In genomic region chr1:10690484-10690883, GRCh38 we compare ENCODE assay signal across 1 cellular context.
A peak's percentile ranks its signal among the peaks of the same experiment; 100 is the strongest.
TF ChIP-seq lines count a peak whose summit lies in the region.

No MANE protein-coding gene starts in this region.

TF ChIP-seq in K562, 482 proteins besides CTCF, POLR2A, EP300 and RAD21 (continued from another document and continues in another):
- TF ChIP-seq, protein P1, sequence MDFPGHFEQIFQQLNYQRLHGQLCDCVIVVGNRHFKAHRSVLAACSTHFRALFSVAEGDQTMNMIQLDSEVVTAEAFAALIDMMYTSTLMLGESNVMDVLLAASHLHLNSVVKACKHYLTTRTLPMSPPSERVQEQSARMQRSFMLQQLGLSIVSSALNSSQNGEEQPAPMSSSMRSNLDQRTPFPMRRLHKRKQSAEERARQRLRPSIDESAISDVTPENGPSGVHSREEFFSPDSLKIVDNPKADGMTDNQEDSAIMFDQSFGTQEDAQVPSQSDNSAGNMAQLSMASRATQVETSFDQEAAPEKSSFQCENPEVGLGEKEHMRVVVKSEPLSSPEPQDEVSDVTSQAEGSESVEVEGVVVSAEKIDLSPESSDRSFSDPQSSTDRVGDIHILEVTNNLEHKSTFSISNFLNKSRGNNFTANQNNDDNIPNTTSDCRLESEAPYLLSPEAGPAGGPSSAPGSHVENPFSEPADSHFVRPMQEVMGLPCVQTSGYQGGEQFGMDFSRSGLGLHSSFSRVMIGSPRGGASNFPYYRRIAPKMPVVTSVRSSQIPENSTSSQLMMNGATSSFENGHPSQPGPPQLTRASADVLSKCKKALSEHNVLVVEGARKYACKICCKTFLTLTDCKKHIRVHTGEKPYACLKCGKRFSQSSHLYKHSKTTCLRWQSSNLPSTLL (IDR thresholded peaks at IDR 0.05): no peak
- no peak for TF ChIP-seq ZNF121 (CRISPR knock-in tag; conservative IDR thresholded peaks at IDR 0.05)
- peak; percentile 28 for TF ChIP-seq ZFP36 (IDR thresholded peaks at IDR 0.05; ENCODE audit: low read depth, low read length, partially characterized antibody)
- TF ChIP-seq ZNF764 (CRISPR knock-in tag; IDR thresholded peaks at IDR 0.05; ENCODE audit: low read depth): no peak
- no peak for TF ChIP-seq ZNF224 (CRISPR knock-in tag; IDR thresholded peaks at IDR 0.05)
- TF ChIP-seq, protein P2, sequence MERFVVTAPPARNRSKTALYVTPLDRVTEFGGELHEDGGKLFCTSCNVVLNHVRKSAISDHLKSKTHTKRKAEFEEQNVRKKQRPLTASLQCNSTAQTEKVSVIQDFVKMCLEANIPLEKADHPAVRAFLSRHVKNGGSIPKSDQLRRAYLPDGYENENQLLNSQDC (CRISPR knock-in tag; IDR thresholded peaks at IDR 0.05): no peak
- no peak for TF ChIP-seq ZNF592 (IDR thresholded peaks at IDR 0.05)
- TF ChIP-seq, protein P3, sequence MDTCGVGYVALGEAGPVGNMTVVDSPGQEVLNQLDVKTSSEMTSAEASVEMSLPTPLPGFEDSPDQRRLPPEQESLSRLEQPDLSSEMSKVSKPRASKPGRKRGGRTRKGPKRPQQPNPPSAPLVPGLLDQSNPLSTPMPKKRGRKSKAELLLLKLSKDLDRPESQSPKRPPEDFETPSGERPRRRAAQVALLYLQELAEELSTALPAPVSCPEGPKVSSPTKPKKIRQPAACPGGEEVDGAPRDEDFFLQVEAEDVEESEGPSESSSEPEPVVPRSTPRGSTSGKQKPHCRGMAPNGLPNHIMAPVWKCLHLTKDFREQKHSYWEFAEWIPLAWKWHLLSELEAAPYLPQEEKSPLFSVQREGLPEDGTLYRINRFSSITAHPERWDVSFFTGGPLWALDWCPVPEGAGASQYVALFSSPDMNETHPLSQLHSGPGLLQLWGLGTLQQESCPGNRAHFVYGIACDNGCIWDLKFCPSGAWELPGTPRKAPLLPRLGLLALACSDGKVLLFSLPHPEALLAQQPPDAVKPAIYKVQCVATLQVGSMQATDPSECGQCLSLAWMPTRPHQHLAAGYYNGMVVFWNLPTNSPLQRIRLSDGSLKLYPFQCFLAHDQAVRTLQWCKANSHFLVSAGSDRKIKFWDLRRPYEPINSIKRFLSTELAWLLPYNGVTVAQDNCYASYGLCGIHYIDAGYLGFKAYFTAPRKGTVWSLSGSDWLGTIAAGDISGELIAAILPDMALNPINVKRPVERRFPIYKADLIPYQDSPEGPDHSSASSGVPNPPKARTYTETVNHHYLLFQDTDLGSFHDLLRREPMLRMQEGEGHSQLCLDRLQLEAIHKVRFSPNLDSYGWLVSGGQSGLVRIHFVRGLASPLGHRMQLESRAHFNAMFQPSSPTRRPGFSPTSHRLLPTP (IDR thresholded peaks at IDR 0.05; ENCODE audit: borderline replicate concordance, extremely low read depth, insufficient read length): no peak
- TF ChIP-seq ZBTB2 (IDR thresholded peaks at IDR 0.05): no peak
- TF ChIP-seq CSDE1 (IDR thresholded peaks at IDR 0.05): no peak
- no peak for TF ChIP-seq ZC3H11A (IDR thresholded peaks at IDR 0.05; ENCODE audit: low read depth, low read length)
- no peak for TF ChIP-seq DACH1 (IDR thresholded peaks at IDR 0.05; ENCODE audit: partially characterized antibody)
- TF ChIP-seq CAMTA2 (CRISPR knock-in tag; conservative IDR thresholded peaks at IDR 0.05): no peak
- TF ChIP-seq STAG1 (CRISPR knock-in tag; IDR thresholded peaks at IDR 0.05; ENCODE audit: borderline replicate concordance): no peak
- TF ChIP-seq ATF6 (CRISPR knock-in tag; IDR thresholded peaks at IDR 0.05): no peak
- TF ChIP-seq NR2C2 (CRISPR knock-in tag; IDR thresholded peaks at IDR 0.05): peak; percentile 90
- TF ChIP-seq NR2C2 (tag; IDR thresholded peaks at IDR 0.05): peak; percentile 89
- no peak for TF ChIP-seq PPARD (CRISPR knock-in tag; IDR thresholded peaks at IDR 0.05)
- TF ChIP-seq CHCHD3 (CRISPR knock-in tag; IDR thresholded peaks at IDR 0.05): no peak
- no peak for TF ChIP-seq ZNF134 (CRISPR knock-in tag; conservative IDR thresholded peaks at IDR 0.05)
- no peak for TF ChIP-seq ZNF79 (CRISPR knock-in tag; IDR thresholded peaks at IDR 0.05; ENCODE audit: low read depth)
- TF ChIP-seq U2AF1 (optimal IDR thresholded peaks at IDR 0.05; ENCODE audit: low read depth, low read length): no peak
- TF ChIP-seq ILK (tag; IDR thresholded peaks at IDR 0.05; ENCODE audit: borderline replicate concordance, low read depth): no peak
- no peak for TF ChIP-seq FOXK2 (conservative IDR thresholded peaks at IDR 0.05 in 1 of 2, IDR thresholded peaks at IDR 0.05 in 1 of 2; ENCODE audit: low read depth in 2 of 2)
- TF ChIP-seq RUNX1 (IDR thresholded peaks at IDR 0.05; ENCODE audit: low read depth): no peak
- TF ChIP-seq ATF7 (IDR thresholded peaks at IDR 0.05): no peak
- TF ChIP-seq PCBP2 (IDR thresholded peaks at IDR 0.05; ENCODE audit: low read depth, low read length, poor library complexity, severe bottlenecking): no peak
- TF ChIP-seq, protein P4, sequence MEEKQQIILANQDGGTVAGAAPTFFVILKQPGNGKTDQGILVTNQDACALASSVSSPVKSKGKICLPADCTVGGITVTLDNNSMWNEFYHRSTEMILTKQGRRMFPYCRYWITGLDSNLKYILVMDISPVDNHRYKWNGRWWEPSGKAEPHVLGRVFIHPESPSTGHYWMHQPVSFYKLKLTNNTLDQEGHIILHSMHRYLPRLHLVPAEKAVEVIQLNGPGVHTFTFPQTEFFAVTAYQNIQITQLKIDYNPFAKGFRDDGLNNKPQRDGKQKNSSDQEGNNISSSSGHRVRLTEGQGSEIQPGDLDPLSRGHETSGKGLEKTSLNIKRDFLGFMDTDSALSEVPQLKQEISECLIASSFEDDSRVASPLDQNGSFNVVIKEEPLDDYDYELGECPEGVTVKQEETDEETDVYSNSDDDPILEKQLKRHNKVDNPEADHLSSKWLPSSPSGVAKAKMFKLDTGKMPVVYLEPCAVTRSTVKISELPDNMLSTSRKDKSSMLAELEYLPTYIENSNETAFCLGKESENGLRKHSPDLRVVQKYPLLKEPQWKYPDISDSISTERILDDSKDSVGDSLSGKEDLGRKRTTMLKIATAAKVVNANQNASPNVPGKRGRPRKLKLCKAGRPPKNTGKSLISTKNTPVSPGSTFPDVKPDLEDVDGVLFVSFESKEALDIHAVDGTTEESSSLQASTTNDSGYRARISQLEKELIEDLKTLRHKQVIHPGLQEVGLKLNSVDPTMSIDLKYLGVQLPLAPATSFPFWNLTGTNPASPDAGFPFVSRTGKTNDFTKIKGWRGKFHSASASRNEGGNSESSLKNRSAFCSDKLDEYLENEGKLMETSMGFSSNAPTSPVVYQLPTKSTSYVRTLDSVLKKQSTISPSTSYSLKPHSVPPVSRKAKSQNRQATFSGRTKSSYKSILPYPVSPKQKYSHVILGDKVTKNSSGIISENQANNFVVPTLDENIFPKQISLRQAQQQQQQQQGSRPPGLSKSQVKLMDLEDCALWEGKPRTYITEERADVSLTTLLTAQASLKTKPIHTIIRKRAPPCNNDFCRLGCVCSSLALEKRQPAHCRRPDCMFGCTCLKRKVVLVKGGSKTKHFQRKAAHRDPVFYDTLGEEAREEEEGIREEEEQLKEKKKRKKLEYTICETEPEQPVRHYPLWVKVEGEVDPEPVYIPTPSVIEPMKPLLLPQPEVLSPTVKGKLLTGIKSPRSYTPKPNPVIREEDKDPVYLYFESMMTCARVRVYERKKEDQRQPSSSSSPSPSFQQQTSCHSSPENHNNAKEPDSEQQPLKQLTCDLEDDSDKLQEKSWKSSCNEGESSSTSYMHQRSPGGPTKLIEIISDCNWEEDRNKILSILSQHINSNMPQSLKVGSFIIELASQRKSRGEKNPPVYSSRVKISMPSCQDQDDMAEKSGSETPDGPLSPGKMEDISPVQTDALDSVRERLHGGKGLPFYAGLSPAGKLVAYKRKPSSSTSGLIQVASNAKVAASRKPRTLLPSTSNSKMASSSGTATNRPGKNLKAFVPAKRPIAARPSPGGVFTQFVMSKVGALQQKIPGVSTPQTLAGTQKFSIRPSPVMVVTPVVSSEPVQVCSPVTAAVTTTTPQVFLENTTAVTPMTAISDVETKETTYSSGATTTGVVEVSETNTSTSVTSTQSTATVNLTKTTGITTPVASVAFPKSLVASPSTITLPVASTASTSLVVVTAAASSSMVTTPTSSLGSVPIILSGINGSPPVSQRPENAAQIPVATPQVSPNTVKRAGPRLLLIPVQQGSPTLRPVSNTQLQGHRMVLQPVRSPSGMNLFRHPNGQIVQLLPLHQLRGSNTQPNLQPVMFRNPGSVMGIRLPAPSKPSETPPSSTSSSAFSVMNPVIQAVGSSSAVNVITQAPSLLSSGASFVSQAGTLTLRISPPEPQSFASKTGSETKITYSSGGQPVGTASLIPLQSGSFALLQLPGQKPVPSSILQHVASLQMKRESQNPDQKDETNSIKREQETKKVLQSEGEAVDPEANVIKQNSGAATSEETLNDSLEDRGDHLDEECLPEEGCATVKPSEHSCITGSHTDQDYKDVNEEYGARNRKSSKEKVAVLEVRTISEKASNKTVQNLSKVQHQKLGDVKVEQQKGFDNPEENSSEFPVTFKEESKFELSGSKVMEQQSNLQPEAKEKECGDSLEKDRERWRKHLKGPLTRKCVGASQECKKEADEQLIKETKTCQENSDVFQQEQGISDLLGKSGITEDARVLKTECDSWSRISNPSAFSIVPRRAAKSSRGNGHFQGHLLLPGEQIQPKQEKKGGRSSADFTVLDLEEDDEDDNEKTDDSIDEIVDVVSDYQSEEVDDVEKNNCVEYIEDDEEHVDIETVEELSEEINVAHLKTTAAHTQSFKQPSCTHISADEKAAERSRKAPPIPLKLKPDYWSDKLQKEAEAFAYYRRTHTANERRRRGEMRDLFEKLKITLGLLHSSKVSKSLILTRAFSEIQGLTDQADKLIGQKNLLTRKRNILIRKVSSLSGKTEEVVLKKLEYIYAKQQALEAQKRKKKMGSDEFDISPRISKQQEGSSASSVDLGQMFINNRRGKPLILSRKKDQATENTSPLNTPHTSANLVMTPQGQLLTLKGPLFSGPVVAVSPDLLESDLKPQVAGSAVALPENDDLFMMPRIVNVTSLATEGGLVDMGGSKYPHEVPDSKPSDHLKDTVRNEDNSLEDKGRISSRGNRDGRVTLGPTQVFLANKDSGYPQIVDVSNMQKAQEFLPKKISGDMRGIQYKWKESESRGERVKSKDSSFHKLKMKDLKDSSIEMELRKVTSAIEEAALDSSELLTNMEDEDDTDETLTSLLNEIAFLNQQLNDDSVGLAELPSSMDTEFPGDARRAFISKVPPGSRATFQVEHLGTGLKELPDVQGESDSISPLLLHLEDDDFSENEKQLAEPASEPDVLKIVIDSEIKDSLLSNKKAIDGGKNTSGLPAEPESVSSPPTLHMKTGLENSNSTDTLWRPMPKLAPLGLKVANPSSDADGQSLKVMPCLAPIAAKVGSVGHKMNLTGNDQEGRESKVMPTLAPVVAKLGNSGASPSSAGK (IDR thresholded peaks at IDR 0.05): peak; percentile 84
- no peak for TF ChIP-seq NFIC (IDR thresholded peaks at IDR 0.05)
- no peak for TF ChIP-seq MAFK (IDR thresholded peaks at IDR 0.05; ENCODE audit: low read length)
- no peak for TF ChIP-seq PCBP1 (IDR thresholded peaks at IDR 0.05; ENCODE audit: low read depth, low read length, poor library complexity, severe bottlenecking)
- TF ChIP-seq WHSC1 (IDR thresholded peaks at IDR 0.05; ENCODE audit: low read length): no peak
- TF ChIP-seq CBFA2T3 (IDR thresholded peaks at IDR 0.05): peak; percentile 9; the same call in 1 of the 2 replicates
- no peak for TF ChIP-seq FIP1L1 (IDR thresholded peaks at IDR 0.05; ENCODE audit: low read depth, low read length, poor library complexity, severe bottlenecking)
